ENCODE assay signal across 29 cellular contexts in the genomic region with DNA sequence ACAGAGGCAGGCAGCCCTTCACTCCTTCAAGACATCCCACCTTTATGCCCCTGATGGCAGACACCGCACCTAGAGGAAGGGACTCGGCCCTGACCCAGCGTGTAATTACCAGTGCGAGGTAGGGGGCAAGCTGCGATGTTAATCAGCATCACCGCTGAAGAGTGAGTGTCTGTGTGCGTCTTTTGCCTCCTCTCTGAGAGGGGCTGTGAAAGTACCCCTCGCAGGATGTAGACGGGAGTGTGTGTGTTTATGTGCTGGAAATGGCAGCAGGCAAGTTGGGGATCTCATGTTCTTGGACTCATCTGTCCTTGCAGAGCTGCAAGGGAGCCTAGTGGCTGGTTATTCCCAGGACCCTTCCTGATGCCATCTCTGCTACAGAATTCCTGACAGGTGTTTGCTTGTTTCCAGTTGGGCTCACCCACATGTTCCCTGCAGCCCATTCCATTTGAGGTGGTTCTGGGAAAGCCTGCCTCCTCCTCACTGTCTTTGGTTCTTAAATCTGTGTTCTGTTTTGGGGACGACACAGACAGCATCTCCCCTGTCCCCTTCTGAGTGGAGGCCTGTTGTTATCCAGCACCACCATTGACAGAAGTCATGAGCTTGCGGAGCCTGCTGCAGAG.
"Had no signal": no experiment of that assay in that cellular context is flagged by ENCODE, and none has a peak within 500 bp of the region (broad histone marks: within the 10 kb centered on the region; RNA-seq: fewer than 3 reads in every experiment).

No MANE protein-coding gene starts in this region.

- H3K27ac ChIP-seq: adrenal gland, breast epithelium, KMS-11 had no signal

- H3K27ac Mint-ChIP-seq: activated CD4-positive, alpha-beta memory T cell treated with anti-CD3 and anti-CD28 coated beads, Interleukin-2, amount 10 ng/mL, durations not matched to agents 7 days and 5 days; activated CD4-positive, alpha-beta T cell treated with anti-CD3 and anti-CD28 coated beads for 36 hours; activated naive CD8-positive, alpha-beta T cell treated with anti-CD3 and anti-CD28 coated beads, Interleukin-2, amount 10 ng/mL, durations not matched to agents 7 days and 5 days had no signal

- H3K4me1 Mint-ChIP-seq: activated CD4-positive, alpha-beta memory T cell treated with anti-CD3 and anti-CD28 coated beads, Interleukin-2, amount 10 ng/mL, durations not matched to agents 7 days and 5 days; activated CD4-positive, alpha-beta T cell treated with anti-CD3 and anti-CD28 coated beads for 36 hours; activated naive CD8-positive, alpha-beta T cell treated with anti-CD3 and anti-CD28 coated beads, Interleukin-2, amount 10 ng/mL, durations not matched to agents 7 days and 5 days had no signal

- H3K9ac ChIP-seq: KMS-11, SK-N-SH had no signal

- H3K36me3 ChIP-seq: adrenal gland, breast epithelium had no signal

- H3K27me3 ChIP-seq: adrenal gland, breast epithelium had no signal

- H3K36me3 Mint-ChIP-seq: activated naive CD8-positive, alpha-beta T cell treated with anti-CD3 and anti-CD28 coated beads, Interleukin-2, amount 10 ng/mL, durations not matched to agents 7 days and 5 days had no signal

- H3K4me3 Mint-ChIP-seq: activated CD4-positive, alpha-beta memory T cell treated with anti-CD3 and anti-CD28 coated beads, Interleukin-2, amount 10 ng/mL, durations not matched to agents 7 days and 5 days; activated CD4-positive, alpha-beta T cell treated with anti-CD3 and anti-CD28 coated beads for 36 hours; activated naive CD8-positive, alpha-beta T cell treated with anti-CD3 and anti-CD28 coated beads, Interleukin-2, amount 10 ng/mL, durations not matched to agents 7 days and 5 days had no signal

- H3K27me3 Mint-ChIP-seq: activated CD4-positive, alpha-beta T cell treated with anti-CD3 and anti-CD28 coated beads for 36 hours had no signal

- H3K9me3 Mint-ChIP-seq: activated CD4-positive, alpha-beta memory T cell treated with anti-CD3 and anti-CD28 coated beads, Interleukin-2, amount 10 ng/mL, durations not matched to agents 7 days and 5 days; activated naive CD8-positive, alpha-beta T cell treated with anti-CD3 and anti-CD28 coated beads, Interleukin-2, amount 10 ng/mL, durations not matched to agents 7 days and 5 days had no signal

- H3K4me1 ChIP-seq: adrenal gland, breast epithelium had no signal

- DNase-seq: activated CD4-positive, alpha-beta memory T cell treated with anti-CD3 and anti-CD28 coated beads, Interleukin-2, amount 10 ng/mL, durations not matched to agents 7 days and 5 days; activated CD4-positive, alpha-beta T cell treated with anti-CD3 and anti-CD28 coated beads for 36 hours; activated CD4-positive, alpha-beta T cell treated with anti-CD3 and anti-CD28 coated beads, Interleukin-2, amount 50 U/mL, for 1 hour; activated CD8-positive, alpha-beta memory T cell treated with anti-CD3 and anti-CD28 coated beads, Interleukin-2, amount 50 U/mL, for 48 hours; activated naive CD4-positive, alpha-beta T cell treated with anti-CD3 and anti-CD28 coated beads, Interleukin-2, amount 50 U/mL, for 16 hours; activated naive CD8-positive, alpha-beta T cell treated with anti-CD3 and anti-CD28 coated beads, Interleukin-2, amount 10 ng/mL, durations not matched to agents 7 days and 5 days; activated T-cell treated with anti-CD3 and anti-CD28 coated beads, Interleukin-2, amount 50 U/mL, for 1 hour; aorta; central memory CD4-positive, alpha-beta T cell; MV-4-11; NCI-H1092 treated with DMSO at 0.1 percent for 48 hours; NCI-H1417 treated with DMSO at 0.1 percent for 48 hours; NCI-H1694; NCI-H2029; NCI-H2107; NCI-H2171 treated with DMSO at 0.1 percent for 48 hours; NCI-H345; NCI-H510A treated with DMSO at 0.1 percent for 48 hours; NCI-H69; NK-92 treated with Interleukin-12 subunit alpha and Interleukin-12 subunit beta, amount 100 ng/mL, for 24 hours; OCI-M1; RPMI8226; SK-N-SH; T-helper 1 cell had no signal

- ATAC-seq: activated CD4-positive, alpha-beta T cell treated with anti-CD3 and anti-CD28 coated beads for 36 hours; Panc1; Right ventricle myocardium inferior had no signal

- H3K4me3 ChIP-seq: adrenal gland, breast epithelium had no signal

- H3K9me3 ChIP-seq: adrenal gland, breast epithelium, SK-N-SH had no signal
